8 cellular contexts compared by ENCODE assay signal in genomic region chr11:19117760-19118097, GRCh38. TPM values are rescaled to one million over a fixed set of nuclear protein-coding genes. Genes with fewer than 3 reads are reported as not detected.
A peak's percentile ranks its signal among the peaks of the same experiment; 100 is the strongest.
DNase-seq lines count a peak whose midpoint lies in the region; ATAC-seq and TF ChIP-seq lines count a peak whose summit lies in the region.

No MANE protein-coding gene starts in this region.

- 11% methylated on average over 3 to 7 of the region's 7 CpGs for WGBS in endodermal cell (ENCODE audit: insufficient coverage in 1 of 2, insufficient read length in 1 of 2), 2 experiments

- no peak for ATAC-seq in CD4-positive, alpha-beta T cell (ENCODE audit: poor library complexity)
- ATAC-seq in HG03159 (IDR thresholded peaks at IDR 0.05; ENCODE audit: unreplicated experiment): no peak

- no peaks in the 10 kb centered on the region for H4K20me1 ChIP-seq in OCI-LY3 (ENCODE audit: insufficient read depth, low read length)

- CTCF ChIA-PET in CD4-positive, alpha-beta T cell (lab: Charles Lee): no interaction called here

- POLR2A ChIA-PET in CD4-positive, alpha-beta T cell (lab: Charles Lee): no interaction called here

- H3K36me3 Mint-ChIP-seq in CD4-positive, alpha-beta T cell (ENCODE audit: low read depth): peaks cover 17% of the 10 kb centered on the region
- H3K36me3 Mint-ChIP-seq in endodermal cell (ENCODE audit: low read depth): peaks cover 5% of the 10 kb centered on the region
- peaks cover 3% of the 10 kb centered on the region for H3K36me3 Mint-ChIP-seq in neural crest cell (ENCODE audit: low read depth)

- no peak for DNase-seq in CD4-positive, alpha-beta T cell
- DNase-seq in endodermal cell (no peak), neural crest cell (ENCODE audit: low read depth, low spot score) (no peak), NCI-H2196 treated with DMSO at 0.1 percent for 48 hours (lab: John Stamatoyannopoulos, UW; ENCODE audit: unreplicated experiment) (no peak), DMS53 (lab: John Stamatoyannopoulos, UW) (no peak), NCI-H774 (lab: John Stamatoyannopoulos, UW) (no peak)

- no peaks in the 10 kb centered on the region for H3K27me3 ChIP-seq in CD4-positive, alpha-beta T cell (ENCODE audit: control insufficient read depth, insufficient read depth, low read length)
- H3K27me3 ChIP-seq in OCI-LY3 (ENCODE audit: low read depth, low read length) (no peaks in the 10 kb centered on the region; the same call in 1 of the 2 replicates), endodermal cell (ENCODE audit: control insufficient read depth, insufficient read depth, low read length, poor library complexity, severe bottlenecking) (peaks cover 12% of the 10 kb centered on the region)

- peaks cover 38% of the 10 kb centered on the region for H3K79me2 ChIP-seq in OCI-LY3 (ENCODE audit: low read length)

- H3K4me3 Mint-ChIP-seq in CD4-positive, alpha-beta T cell: peak overlapping the region; percentile 92
- H3K4me3 Mint-ChIP-seq in endodermal cell: peak overlapping the region; percentile 88
- peak overlapping the region; percentile 94 for H3K4me3 Mint-ChIP-seq in neural crest cell

- H3K4me1 ChIP-seq in OCI-LY3 (ENCODE audit: low read length): peaks cover 15% of the 10 kb centered on the region
- H3K4me1 ChIP-seq in endodermal cell (ENCODE audit: control insufficient read depth, insufficient read depth, low read length): no peaks in the 10 kb centered on the region

- peak overlapping the region; percentile 93 for H3K4me3 ChIP-seq in OCI-LY3 (ENCODE audit: low read length)
- H3K4me3 ChIP-seq in endodermal cell (ENCODE audit: low read length): peak overlapping the region; percentile 87

- no peaks in the 10 kb centered on the region for H3K9me3 Mint-ChIP-seq in CD4-positive, alpha-beta T cell
- H3K9me3 Mint-ChIP-seq in endodermal cell: no peaks in the 10 kb centered on the region
- no peaks in the 10 kb centered on the region for H3K9me3 Mint-ChIP-seq in neural crest cell

- H3K27ac Mint-ChIP-seq in CD4-positive, alpha-beta T cell: peak overlapping the region; percentile 80
- H3K27ac Mint-ChIP-seq in endodermal cell (no peak overlapping the region), neural crest cell (ENCODE audit: unreplicated experiment) (no peak overlapping the region)

- intact Hi-C loops in CD4-positive, alpha-beta T cell (cut with DNase I, micrococcal nuclease): loop anchor here in 1 of 2 experiments (5.0 to 10.0 kb wide), 4 partner anchors 420 to 1267 kb away; partner anchors contain the start of genes PRMT3, SERGEF, TMEM86A and TSG101

- H3K9me3 ChIP-seq in CD4-positive, alpha-beta T cell (ENCODE audit: control insufficient read depth, low read length): no peaks in the 10 kb centered on the region
- H3K9me3 ChIP-seq in OCI-LY3 (ENCODE audit: insufficient read depth, low read length) (no peaks in the 10 kb centered on the region), endodermal cell (ENCODE audit: control insufficient read depth, low read length) (no peaks in the 10 kb centered on the region)

- H3K27me3 Mint-ChIP-seq in CD4-positive, alpha-beta T cell: no peaks in the 10 kb centered on the region
- H3K27me3 Mint-ChIP-seq in endodermal cell (ENCODE audit: insufficient read depth) (peaks cover 4% of the 10 kb centered on the region), neural crest cell (ENCODE audit: low read depth) (peaks cover 17% of the 10 kb centered on the region)

- H3K27ac ChIP-seq in CD4-positive, alpha-beta T cell (ENCODE audit: low read depth, low read length): no peak overlapping the region
- no peak overlapping the region for H3K27ac ChIP-seq in OCI-LY3 (ENCODE audit: low read length)
- H3K27ac ChIP-seq in endodermal cell (ENCODE audit: low read depth, low read length): no peak overlapping the region

- H3K9ac ChIP-seq in OCI-LY3 (ENCODE audit: low read length) (peak overlapping the region; percentile 93), endodermal cell (ENCODE audit: extremely low read depth, low read length, poor library complexity, severe bottlenecking) (peak overlapping the region; percentile 21)

- H3K36me3 ChIP-seq in OCI-LY3 (replicated peaks; ENCODE audit: low read depth, low read length) (peaks cover 8% of the 10 kb centered on the region), endodermal cell (ENCODE audit: control insufficient read depth, insufficient read depth, low read length) (peaks cover 8% of the 10 kb centered on the region)

- H3K4me2 ChIP-seq in OCI-LY3 (ENCODE audit: low read length): peak overlapping the region; percentile 81

- H2AFZ ChIP-seq in OCI-LY3 (ENCODE audit: low read depth, low read length): 0 out of 2 replicates have a peak overlapping the region, but pooled peaks have one; percentile 67

- no peak for TF ChIP-seq CTCF in CD4-positive, alpha-beta T cell (IDR thresholded peaks at IDR 0.05)
- no peak for TF ChIP-seq CTCF in OCI-LY3 (IDR thresholded peaks at IDR 0.05; ENCODE audit: low read depth, low read length)
- TF ChIP-seq CTCF in endodermal cell (conservative IDR thresholded peaks at IDR 0.05): no peak
- TF ChIP-seq CTCF in neural crest cell (conservative IDR thresholded peaks at IDR 0.05): no peak

- H3K4me1 Mint-ChIP-seq in CD4-positive, alpha-beta T cell (ENCODE audit: low read depth): peaks cover 60% of the 10 kb centered on the region
- peaks cover 12% of the 10 kb centered on the region for H3K4me1 Mint-ChIP-seq in endodermal cell
- peaks cover 28% of the 10 kb centered on the region for H3K4me1 Mint-ChIP-seq in neural crest cell

RNA-seq across cellular contexts. Expression of gene ZDHHC13, which starts 0.8 kb away (rescaled TPM):
- total RNA-seq in CD4-positive, alpha-beta T cell: 1 to 10 TPM; 3.6 to 6.6 TPM
- total RNA-seq in endodermal cell: 10 to 100 TPM; 26.0 to 29.6 TPM
- 18.7 TPM for polyA plus RNA-seq in endodermal cell (2013, experiment 1 of 2)
- polyA plus RNA-seq in endodermal cell (2013, experiment 2 of 2): 16.4 TPM
- 18.5 and 19.8 TPM in 2 replicates for total RNA-seq in neural crest cell

RNA-seq across cellular contexts. Expression of gene MRGPRX2, which starts 57.2 kb away (rescaled TPM):
- not detected for total RNA-seq in CD4-positive, alpha-beta T cell
- total RNA-seq in endodermal cell (not detected), neural crest cell (not detected in 2 replicates)
- not detected for polyA plus RNA-seq in endodermal cell (2013, experiment 1 of 2)
- polyA plus RNA-seq in endodermal cell (2013, experiment 2 of 2): not detected
